In the genomic region with DNA sequence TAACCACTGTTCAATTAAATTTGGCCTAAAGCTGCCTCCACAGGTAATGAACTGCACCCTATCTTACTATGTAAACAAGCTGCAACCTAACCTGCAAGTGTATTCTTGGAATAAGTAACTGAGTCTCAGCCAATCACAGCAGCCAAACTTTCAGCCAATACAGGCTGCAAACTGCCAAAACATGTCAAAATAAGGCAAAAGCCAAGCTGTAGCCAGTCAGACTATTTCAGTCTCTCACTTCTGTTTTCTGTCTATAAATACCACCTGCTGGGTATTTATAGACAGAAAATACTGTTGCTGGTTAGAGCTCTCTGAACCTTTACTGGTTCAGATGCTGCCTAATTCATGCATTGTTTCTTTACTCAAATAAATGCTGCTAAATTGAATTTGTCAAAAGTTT, we compare ENCODE assay signal across 8 cellular contexts. TPM values are rescaled to one million over a fixed set of nuclear protein-coding genes. Genes with fewer than 3 reads are reported as not detected.
A peak's percentile ranks its signal among the peaks of the same experiment; 100 is the strongest.
DNase-seq lines count a peak whose midpoint lies in the region; ATAC-seq, FAIRE-seq and TF ChIP-seq lines count a peak whose summit lies in the region.

No MANE protein-coding gene starts in this region.

- H4K8ac ChIP-seq in H1 (ENCODE audit: extremely low read depth, insufficient read depth, low read length): no peak overlapping the region

- no peaks in the 10 kb centered on the region for H3K79me2 ChIP-seq in H1 (ENCODE audit: control insufficient read depth in 1 of 2, insufficient read depth in 2 of 2, low read length in 2 of 2)

- H3K36me3 ChIP-seq in GM06990 (ENCODE audit: control insufficient read depth, insufficient read depth, low read length): no peaks in the 10 kb centered on the region
- no peaks in the 10 kb centered on the region for H3K36me3 ChIP-seq in H1 (ENCODE audit: control insufficient read depth in 2 of 4, insufficient read depth in 4 of 4, low read length in 3 of 4)
- no peaks in the 10 kb centered on the region for H3K36me3 ChIP-seq in vagina

- H3K27ac ChIP-seq in H1 (ENCODE audit: low read depth, low read length) (no peak overlapping the region), vagina (no peak overlapping the region)

- H3K56ac ChIP-seq in H1 (replicated peaks; ENCODE audit: insufficient read length, low read depth, low read length): no peak overlapping the region

- no peak for TF ChIP-seq EP300 in H1 (IDR thresholded peaks at IDR 0.05; ENCODE audit: borderline replicate concordance in 1 of 2, low read depth in 2 of 2, low read length in 2 of 2)

- peak; percentile 69 for FAIRE-seq in H1 (lab: Jason Lieb, UNC)

- POLR2A ChIA-PET in H1 (lab: Charles Lee; ENCODE audit: partially characterized antibody): interaction anchor here (4.1 kb wide), 1 partner anchor 13 kb away, joined by 35 read pairs; a partner anchor contains a TSS

- H2AK5ac ChIP-seq in H1 (ENCODE audit: low read depth, low read length): no peak overlapping the region

- no peaks in the 10 kb centered on the region for H4K20me1 ChIP-seq in H1 (replicated peaks in 1 of 2; ENCODE audit: control insufficient read depth in 1 of 2, insufficient read depth in 2 of 2, low read length in 2 of 2)

- H3K4me2 ChIP-seq in H1 (ENCODE audit: insufficient read depth in 1 of 2, low read depth in 2 of 2, low read length in 2 of 2): no peak overlapping the region

- H3K18ac ChIP-seq in H1 (ENCODE audit: extremely low read depth, low read length): no peak overlapping the region

- H3K4me3 ChIP-seq in GM06990 (replicated peaks; ENCODE audit: low read depth, low read length) (no peak overlapping the region), H1 (ENCODE audit: extremely low read depth in 1 of 4, insufficient read depth in 2 of 4, low read depth in 3 of 4, low read length in 4 of 4) (no peak overlapping the region), vagina (no peak overlapping the region)

- H4K91ac ChIP-seq in H1 (replicated peaks; ENCODE audit: insufficient read length, low read length): no peak overlapping the region

- no peak overlapping the region for H4K5ac ChIP-seq in H1 (ENCODE audit: insufficient read length, low read depth, low read length)

- no peaks in the 10 kb centered on the region for H3K79me1 ChIP-seq in H1 (ENCODE audit: low read depth, low read length)

- peaks cover 0 to 8% (median 3%) of the 10 kb centered on the region in 4 experiments; a peak in 4 of 7 replicates for H3K4me1 ChIP-seq in H1 (replicated peaks in 1 of 4; ENCODE audit: control insufficient read depth in 3 of 4, insufficient read depth in 4 of 4, low read length in 3 of 4)
- H3K4me1 ChIP-seq in vagina: peaks cover 13% of the 10 kb centered on the region

- H3K23me2 ChIP-seq in H1 (ENCODE audit: low read depth, low read length): no peaks in the 10 kb centered on the region

- no peak overlapping the region for H3K23ac ChIP-seq in H1 (ENCODE audit: insufficient read length)

- H3K9me3 ChIP-seq in H1 (ENCODE audit: insufficient read depth in 2 of 2, low read depth in 1 of 2, low read length in 1 of 2) (no peaks in the 10 kb centered on the region), vagina (no peaks in the 10 kb centered on the region)

- H3K14ac ChIP-seq in H1 (ENCODE audit: insufficient read length): no peak overlapping the region

- no peak overlapping the region for H3K4ac ChIP-seq in H1 (replicated peaks; ENCODE audit: insufficient read length, low read depth, low read length)

- H3K27me3 ChIP-seq in GM06990 (replicated peaks; ENCODE audit: control insufficient read depth, insufficient read depth, low read length) (no peaks in the 10 kb centered on the region), H1 (replicated peaks in 1 of 4; ENCODE audit: control insufficient read depth in 3 of 4, extremely low read depth in 1 of 4, insufficient read depth in 3 of 4, low read length in 3 of 4) (no peaks in the 10 kb centered on the region), vagina (no peaks in the 10 kb centered on the region)

- no peak overlapping the region for H2BK120ac ChIP-seq in H1 (replicated peaks; ENCODE audit: low read depth, low read length)

- H2BK20ac ChIP-seq in H1 (ENCODE audit: low read length): no peak overlapping the region

- TF ChIP-seq POLR2A in H1 (IDR thresholded peaks at IDR 0.05; ENCODE audit: control extremely low read depth in 1 of 2, low read depth in 2 of 2, low read length in 2 of 2) (no peak), vagina (IDR thresholded peaks at IDR 0.05) (no peak)

- TF ChIP-seq CTCF in GM06990 (IDR thresholded peaks at IDR 0.05; ENCODE audit: insufficient read depth, low read length, poor library complexity, severe bottlenecking) (no peak), H1 (IDR thresholded peaks at IDR 0.05; ENCODE audit: control extremely low read depth in 1 of 3, insufficient read depth in 1 of 3, low read depth in 1 of 3, low read length in 3 of 3) (no peak), vagina (IDR thresholded peaks at IDR 0.05) (no peak)

- no peak overlapping the region for H3K9ac ChIP-seq in H1 (replicated peaks in 1 of 4; ENCODE audit: extremely low read depth in 1 of 4, low read depth in 3 of 4, low read length in 3 of 4)

- CTCF ChIA-PET in H1 (lab: Charles Lee; ENCODE audit: partially characterized antibody): interaction anchor here (1.1 to 1.6 kb wide), 2 partner anchors 34 to 185 kb away, joined by 3 to 8 read pairs; no protein-coding TSS in a partner anchor

- no peak overlapping the region for H2AFZ ChIP-seq in H1 (ENCODE audit: low read length)

- TF ChIP-seq RAD21 in H1 (IDR thresholded peaks at IDR 0.05 in 1 of 2, conservative IDR thresholded peaks at IDR 0.05 in 1 of 2; ENCODE audit: low read depth in 2 of 2, low read length in 2 of 2): no peak

- ATAC-seq in GM21360 (IDR thresholded peaks at IDR 0.05; ENCODE audit: unreplicated experiment) (peak; percentile 89), HG03460 (IDR thresholded peaks at IDR 0.05; ENCODE audit: unreplicated experiment) (peak; percentile 95)
- ATAC-seq in activated CD4-positive, CD25-positive, alpha-beta regulatory T cell treated with anti-CD3 and anti-CD28 coated beads, Interleukin-2, amount 50 U/mL, for 24 hours: no peak

- H2BK15ac ChIP-seq in H1 (ENCODE audit: low read length): no peak overlapping the region

- no peak overlapping the region for H2BK5ac ChIP-seq in H1 (ENCODE audit: low read depth, low read length)

- peak; percentile 59 for DNase-seq in GM06990 (ENCODE audit: extremely low read depth, insufficient read length)
- DNase-seq in H1 (ENCODE audit: low read depth in 1 of 2, low spot score in 2 of 2): no peak
- DNase-seq in AG08396 (ENCODE audit: low spot score): no peak
- DNase-seq in putamen (ENCODE audit: low spot score): no peak
- no peak for DNase-seq in vagina (ENCODE audit: extremely low spot score in 2 of 2)

- H2BK12ac ChIP-seq in H1 (ENCODE audit: low read depth, low read length): no peak overlapping the region

- intact Hi-C loops in vagina (cut with DNase I): no loop called here

TF ChIP-seq in H1, 55 proteins besides CTCF, POLR2A, EP300 and RAD21:
- TF ChIP-seq RXRA (IDR thresholded peaks at IDR 0.05; ENCODE audit: insufficient read depth, low read depth, low read length): no peak
- no peak for TF ChIP-seq KDM1A (IDR thresholded peaks at IDR 0.05; ENCODE audit: borderline replicate concordance, low read length)
- no peak for TF ChIP-seq SUZ12 (IDR thresholded peaks at IDR 0.05; ENCODE audit: low read length)
- no peak for TF ChIP-seq NANOG (IDR thresholded peaks at IDR 0.05; ENCODE audit: insufficient read depth, low read depth, low read length, poor library complexity, severe bottlenecking)
- no peak for TF ChIP-seq CHD1 (IDR thresholded peaks at IDR 0.05; ENCODE audit: low read depth, low read length)
- no peak for TF ChIP-seq JUN (IDR thresholded peaks at IDR 0.05; ENCODE audit: low read depth, low read length)

RNA-seq across cellular contexts. Expression of a gene that starts 14.3 kb away (rescaled TPM):
- total RNA-seq in H1 (2021; fragmentation: NEBNext Ultra II Directional; extraction: Animal tissue kit (Norgen Biotek cat#: 25700)): 5.0 and 6.2 TPM in 2 replicates
- polyA plus RNA-seq in H1 (2011; rRNA removed): 2.1 and 4.4 TPM in 2 replicates
- 4.4 TPM for polyA plus RNA-seq in H1 (2011; cell fraction: cytosol; rRNA removed)
- 1.1 TPM for polyA plus RNA-seq in H1 (2011; cell fraction: nucleus; rRNA removed)
- 5.8 to 14.0 TPM (median 6.5 TPM) in 4 replicates for polyA plus RNA-seq in H1 (2012, experiment 1 of 2)
- polyA plus RNA-seq in H1 (2012, experiment 2 of 2): 5.7 TPM
- 9.5 TPM for polyA plus RNA-seq in H1 (2013, experiment 1 of 2)
- 8.3 TPM for polyA plus RNA-seq in H1 (2013, experiment 2 of 2)
- polyA minus RNA-seq in H1 (2011; rRNA and poly(A)+ RNA removed): 1.4 and 2.1 TPM in 2 replicates
- 1.2 TPM for polyA minus RNA-seq in H1 (2011; cell fraction: cytosol; rRNA and poly(A)+ RNA removed)
- polyA minus RNA-seq in H1 (2011; cell fraction: nucleus; rRNA and poly(A)+ RNA removed): 3.8 TPM
- total RNA-seq in vagina: 3.7 TPM

RNA-seq across cellular contexts. Expression of a gene that starts 14.4 kb away (rescaled TPM):
- total RNA-seq in H1 (2021; fragmentation: NEBNext Ultra II Directional; extraction: Animal tissue kit (Norgen Biotek cat#: 25700)): 180 and 186 TPM in 2 replicates
- 116 and 212 TPM in 2 replicates for polyA plus RNA-seq in H1 (2011; rRNA removed)
- polyA plus RNA-seq in H1 (2011; cell fraction: cytosol; rRNA removed): 295 TPM
- polyA plus RNA-seq in H1 (2011; cell fraction: nucleus; rRNA removed): 74.9 TPM
- 342 to 401 TPM (median 370 TPM) in 4 replicates for polyA plus RNA-seq in H1 (2012, experiment 1 of 2)
- 377 TPM for polyA plus RNA-seq in H1 (2012, experiment 2 of 2)
- 716 TPM for polyA plus RNA-seq in H1 (2013, experiment 1 of 2)
- polyA plus RNA-seq in H1 (2013, experiment 2 of 2): 804 TPM
- 61.1 and 68.3 TPM in 2 replicates for polyA minus RNA-seq in H1 (2011; rRNA and poly(A)+ RNA removed)
- polyA minus RNA-seq in H1 (2011; cell fraction: cytosol; rRNA and poly(A)+ RNA removed): 41.0 TPM
- polyA minus RNA-seq in H1 (2011; cell fraction: nucleus; rRNA and poly(A)+ RNA removed): 85.9 TPM
- total RNA-seq in vagina: 117 TPM

Comparison
In these comparisons a context has a peak if more than half of its experiments do, and no peak if none do; other contexts are left out.
1. ATAC-seq: peak in GM21360 (single experiment) and HG03460 (single experiment); none in activated CD4-positive, CD25-positive, alpha-beta regulatory T cell treated with anti-CD3 and anti-CD28 coated beads, Interleukin-2, amount 50 U/mL, for 24 hours (0 of 2).